28 cellular contexts compared by ENCODE assay signal in the genomic region with DNA sequence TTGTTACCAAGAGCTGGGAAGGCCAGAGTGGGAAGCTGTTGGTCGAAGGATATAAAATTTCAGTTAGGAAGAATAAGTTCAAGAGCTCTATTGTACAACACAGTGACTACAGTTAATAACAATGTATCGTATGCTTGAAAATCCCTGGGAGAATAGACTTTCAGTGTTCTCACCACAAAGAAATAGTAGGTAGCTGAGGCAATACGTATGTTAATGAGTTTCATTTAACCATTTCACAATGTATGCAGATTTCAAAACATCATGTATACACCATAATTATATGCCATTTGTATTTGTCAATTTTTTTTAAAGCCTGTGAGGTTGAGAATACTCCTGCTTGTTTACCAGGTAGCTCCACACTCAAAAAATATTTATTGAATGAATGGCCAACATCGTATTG. TPM values are rescaled to one million over a fixed set of nuclear protein-coding genes. Genes with fewer than 3 reads are reported as not detected.
"Had no signal": no experiment of that assay in that cellular context is flagged by ENCODE, and none has a peak within 500 bp of the region (broad histone marks: within the 10 kb centered on the region; RNA-seq: fewer than 3 reads in every experiment).

No MANE protein-coding gene starts in this region.

- ATAC-seq: activated CD4-positive, CD25-positive, alpha-beta regulatory T cell treated with anti-CD3 and anti-CD28 coated beads, Interleukin-2, amount 50 U/mL, for 24 hours; activated CD8-positive, alpha-beta T cell treated with anti-CD3 and anti-CD28 coated beads, Interleukin-2, amount 10 ng/mL, durations not matched to agents 7 days and 5 days; activated naive CD8-positive, alpha-beta T cell treated with anti-CD3 and anti-CD28 coated beads, Interleukin-2, amount 50 U/mL, for 24 hours; mucosa of descending colon had no signal

- H3K4me3 ChIP-seq: hepatocyte, mucosa of descending colon, neural progenitor cell, ovary, sigmoid colon, tibial nerve had no signal

- H3K9me3 ChIP-seq: mucosa of descending colon, ovary, sigmoid colon, tibial nerve had no signal

- H3K36me3 Mint-ChIP-seq: naive B cell, neural progenitor cell had no signal

- H3K79me2 ChIP-seq: hepatocyte had no signal

- FAIRE-seq: colon, islet of Langerhans, urothelium cell line had no signal

- H3K4me2 ChIP-seq: hepatocyte, neural progenitor cell had no signal

- DNase-seq: activated CD4-positive, alpha-beta T cell treated with anti-CD3 and anti-CD28 coated beads, Interleukin-2, amount 10 ng/mL, durations not matched to agents 7 days and 5 days; activated CD8-positive, alpha-beta T cell treated with anti-CD3 and anti-CD28 coated beads, Interleukin-2, amount 10 ng/mL, durations not matched to agents 7 days and 5 days; activated naive CD4-positive, alpha-beta T cell treated with Interleukin-2 at 50 U/mL for 16 hours; activated naive CD8-positive, alpha-beta T cell treated with anti-CD3 and anti-CD28 coated beads, Interleukin-2, amount 50 U/mL, for 24 hours; activated T-cell treated with anti-CD3 and anti-CD28 coated beads, Interleukin-2, amount 50 U/mL, for 24 hours; aorta; erythroblast; foreskin fibroblast; mucosa of descending colon; naive B cell; ovary; SIG-M5; sigmoid colon; stimulated activated CD4-positive, alpha-beta T cell treated with anti-CD3 and anti-CD28 coated beads, Interleukin-12 subunit alpha, Interleukin-12 subunit beta, amount 100 ng/mL, for 4 hours; stimulated activated CD4-positive, alpha-beta T cell treated with anti-CD3 and anti-CD28 coated beads, Interleukin-1b, Interleukin-23, amount 100 ng/mL, for 48 hours; stimulated activated CD8-positive, alpha-beta memory T cell treated with anti-CD3 and anti-CD28 coated beads, Interleukin-4, amount 100 ng/mL, for 48 hours; stimulated activated naive CD4-positive, alpha-beta T cell treated with Interleukin-2 at 50 U/mL for 16 hours; T-helper 1 cell; T1000 had no signal

- H3K27me3 ChIP-seq: hepatocyte, neural progenitor cell, ovary, sigmoid colon, tibial nerve had no signal

- H3K27me3 Mint-ChIP-seq: activated CD4-positive, alpha-beta T cell treated with anti-CD3 and anti-CD28 coated beads, Interleukin-2, amount 10 ng/mL, durations not matched to agents 7 days and 5 days; activated naive CD8-positive, alpha-beta T cell treated with anti-CD3 and anti-CD28 coated beads, Interleukin-2, amount 50 U/mL, for 24 hours; activated T-cell treated with anti-CD3 and anti-CD28 coated beads, Interleukin-2, amount 50 U/mL, for 24 hours; naive B cell had no signal

- H3K9ac ChIP-seq: neural progenitor cell had no signal

- H3K4me3 Mint-ChIP-seq: activated CD4-positive, alpha-beta T cell treated with anti-CD3 and anti-CD28 coated beads, Interleukin-2, amount 10 ng/mL, durations not matched to agents 7 days and 5 days; activated CD8-positive, alpha-beta T cell treated with anti-CD3 and anti-CD28 coated beads, Interleukin-2, amount 10 ng/mL, durations not matched to agents 7 days and 5 days; activated naive CD8-positive, alpha-beta T cell treated with anti-CD3 and anti-CD28 coated beads, Interleukin-2, amount 50 U/mL, for 24 hours; activated T-cell treated with anti-CD3 and anti-CD28 coated beads, Interleukin-2, amount 50 U/mL, for 24 hours; naive B cell; neural progenitor cell had no signal

- H3K27ac ChIP-seq: hepatocyte, neural progenitor cell, ovary, sigmoid colon, tibial nerve had no signal

- H3K36me3 ChIP-seq: neural progenitor cell, ovary, sigmoid colon, tibial nerve had no signal

- H3K27ac Mint-ChIP-seq: activated CD4-positive, alpha-beta T cell treated with anti-CD3 and anti-CD28 coated beads, Interleukin-2, amount 10 ng/mL, durations not matched to agents 7 days and 5 days; activated CD8-positive, alpha-beta T cell treated with anti-CD3 and anti-CD28 coated beads, Interleukin-2, amount 10 ng/mL, durations not matched to agents 7 days and 5 days; activated naive CD8-positive, alpha-beta T cell treated with anti-CD3 and anti-CD28 coated beads, Interleukin-2, amount 50 U/mL, for 24 hours; activated T-cell treated with anti-CD3 and anti-CD28 coated beads, Interleukin-2, amount 50 U/mL, for 24 hours; activated T-helper 2 cell treated with anti-CD3 and anti-CD28 coated beads, Interferon-gamma antibody, Interleukin-2, Interleukin-4, amounts not matched to agents 10 μg/mL and 5 μg/mL and 100 μg/mL, durations not matched to agents 14 hours and 24 hours and 36 hours; naive B cell; neural progenitor cell had no signal

- H2AFZ ChIP-seq: hepatocyte, neural progenitor cell had no signal

- H3K4me1 Mint-ChIP-seq: activated CD4-positive, alpha-beta T cell treated with anti-CD3 and anti-CD28 coated beads, Interleukin-2, amount 10 ng/mL, durations not matched to agents 7 days and 5 days; activated naive CD8-positive, alpha-beta T cell treated with anti-CD3 and anti-CD28 coated beads, Interleukin-2, amount 50 U/mL, for 24 hours; naive B cell had no signal

RNA-seq across cellular contexts. Expression of a gene that starts 41.5 kb away (rescaled TPM):
- total RNA-seq: activated CD4-positive, alpha-beta T cell treated with anti-CD3 and anti-CD28 coated beads, Interleukin-2, amount 10 ng/mL, durations not matched to agents 7 days and 5 days; activated CD8-positive, alpha-beta T cell treated with anti-CD3 and anti-CD28 coated beads, Interleukin-2, amount 10 ng/mL, durations not matched to agents 7 days and 5 days; activated T-helper 2 cell treated with anti-CD3 and anti-CD28 coated beads, Interferon-gamma antibody, Interleukin-2, Interleukin-4, amounts not matched to agents 10 μg/mL and 5 μg/mL and 100 μg/mL, durations not matched to agents 14 hours and 24 hours and 36 hours; pulmonary artery endothelial cell had no signal
